9 cellular contexts compared by ENCODE assay signal in the genomic region with DNA sequence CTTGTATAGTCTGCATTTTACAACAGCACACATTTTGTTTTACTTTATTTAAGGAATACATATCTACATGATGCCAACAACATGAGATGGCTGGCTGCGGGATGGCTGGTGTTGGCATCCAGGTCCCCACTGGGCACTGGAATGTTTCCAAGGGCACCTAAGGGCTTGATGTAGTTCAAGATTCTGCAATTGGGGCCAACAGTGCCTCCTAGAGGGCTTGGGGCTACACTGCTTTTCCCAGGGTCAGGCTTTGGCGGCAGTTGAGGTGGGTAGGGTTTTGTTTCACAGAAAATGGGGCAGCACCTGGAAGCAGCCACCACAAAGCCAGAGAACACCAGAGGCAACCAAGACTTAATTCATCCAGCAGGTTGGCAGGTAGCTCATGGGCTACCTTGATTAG.
DNase-seq lines count a peak whose midpoint lies in the region; TF ChIP-seq lines count a peak whose summit lies in the region.
"Had no signal": no experiment of that assay in that cellular context is flagged by ENCODE, and none has a peak within 500 bp of the region (broad histone marks: within the 10 kb centered on the region; RNA-seq: fewer than 3 reads in every experiment).

No MANE protein-coding gene starts in this region.

- H3K18ac ChIP-seq in mesendoderm (ENCODE audit: low read length) = no peak overlapping the region

- TF ChIP-seq RAD21 in Ishikawa (IDR thresholded peaks at IDR 0.05; ENCODE audit: low read depth) = peak; percentile 74

- H3K9ac ChIP-seq in mesendoderm (ENCODE audit: low read length) = no peak overlapping the region

- H3K4me2 ChIP-seq in mesendoderm (ENCODE audit: low read length) = no peak overlapping the region

- H2BK15ac ChIP-seq in mesendoderm (replicated peaks; ENCODE audit: low read depth) = no peak overlapping the region

- no peak overlapping the region for H4K5ac ChIP-seq in mesendoderm (ENCODE audit: low read length)

- TF ChIP-seq POLR2A in adrenal gland (IDR thresholded peaks at IDR 0.05) = no peak

- H2BK5ac ChIP-seq in mesendoderm (ENCODE audit: low read length) = no peak overlapping the region

- no peak for TF ChIP-seq EP300 in Ishikawa (IDR thresholded peaks at IDR 0.05; ENCODE audit: borderline replicate concordance)

- H4K8ac ChIP-seq in mesendoderm (ENCODE audit: low read depth, low read length) = no peak overlapping the region

- intact Hi-C loops in adrenal gland (cut with DNase I) = no loop called here

- no peak overlapping the region for H3K23ac ChIP-seq in mesendoderm (ENCODE audit: low read length)

- H3K27ac ChIP-seq in adrenal gland = no peak overlapping the region
- no peak overlapping the region for H3K27ac ChIP-seq in mesendoderm (ENCODE audit: low read depth, low read length)
- H3K27ac ChIP-seq: SJCRH30 had no signal

- no peak overlapping the region for H2BK120ac ChIP-seq in mesendoderm (ENCODE audit: low read depth, low read length)

- WGBS in adrenal gland, 4 donors = 22 to 39% (median 26%) methylated on average over 2 of the region's 2 CpGs
- WGBS in mesendoderm (ENCODE audit: extremely low coverage, insufficient coverage, low lambda C conversion rate) = no CpG with 5 or more reads among the region's 2 CpGs

- H3K36me3 ChIP-seq in adrenal gland (replicated peaks in 1 of 2) (no peaks in the 10 kb centered on the region), mesendoderm (ENCODE audit: control insufficient read depth, insufficient read depth, low read length) (no peaks in the 10 kb centered on the region)
- H3K36me3 ChIP-seq: SJCRH30 had no signal

- no peaks in the 10 kb centered on the region for H3K9me3 ChIP-seq in adrenal gland (replicated peaks in 1 of 3)
- H3K9me3 ChIP-seq: SJCRH30 had no signal

- H3K79me1 ChIP-seq in mesendoderm (ENCODE audit: low read length) = no peaks in the 10 kb centered on the region

- peak; percentile 70 for DNase-seq in ELF-1 (ENCODE audit: low read depth, low spot score)
- peak in 3 of 7 donors; percentile 9 to 48 (median 16) for DNase-seq in adrenal gland
- DNase-seq in mesendoderm = peak; percentile 65
- DNase-seq in HCEC 1CT = no peak
- no peak for DNase-seq in globus pallidus (ENCODE audit: low spot score)
- DNase-seq in NCI-H2171 (lab: John Stamatoyannopoulos, UW) = no peak
- DNase-seq in dedifferentiated amniotic fluid mesenchymal stem cell (ENCODE audit: extremely low spot score) = no peak

- TF ChIP-seq CTCF in adrenal gland (IDR thresholded peaks at IDR 0.05) = peak in 5 of 6 experiments; percentile 11 to 38 (median 32)

- H2AK5ac ChIP-seq in mesendoderm (ENCODE audit: low read length) = no peak overlapping the region

- H3K27me3 ChIP-seq in adrenal gland (peaks cover 4% of the 10 kb centered on the region), mesendoderm (ENCODE audit: insufficient read depth, low read length, poor library complexity) (no peaks in the 10 kb centered on the region)
- H3K27me3 ChIP-seq: SJCRH30 had no signal

- H3K4me3 ChIP-seq in adrenal gland (no peak overlapping the region), mesendoderm (ENCODE audit: low read length) (no peak overlapping the region)
- H3K4me3 ChIP-seq: SJCRH30 had no signal

- H3K56ac ChIP-seq in mesendoderm (ENCODE audit: low read length) = no peak overlapping the region

- H3K4ac ChIP-seq in mesendoderm (ENCODE audit: low read depth, low read length) = no peak overlapping the region

- no peaks in the 10 kb centered on the region for H3K4me1 ChIP-seq in adrenal gland (replicated peaks in 1 of 2)
- no peaks in the 10 kb centered on the region for H3K4me1 ChIP-seq in mesendoderm (ENCODE audit: control insufficient read depth, low read depth, low read length)
- H3K4me1 ChIP-seq: SJCRH30 had no signal

- no peaks in the 10 kb centered on the region for H3K79me2 ChIP-seq in mesendoderm (ENCODE audit: control insufficient read depth, insufficient read depth, low read length)

TF ChIP-seq in Ishikawa, 13 proteins besides CTCF, POLR2A, EP300 and RAD21:
- TF ChIP-seq, protein P1, sequence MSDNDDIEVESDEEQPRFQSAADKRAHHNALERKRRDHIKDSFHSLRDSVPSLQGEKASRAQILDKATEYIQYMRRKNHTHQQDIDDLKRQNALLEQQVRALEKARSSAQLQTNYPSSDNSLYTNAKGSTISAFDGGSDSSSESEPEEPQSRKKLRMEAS (IDR thresholded peaks at IDR 0.05) = no peak
- peak; percentile 28; the same call in 1 of the 2 replicates for TF ChIP-seq NFIC (IDR thresholded peaks at IDR 0.05)
TF ChIP-seq in Ishikawa: peak in this region for 1.

Comparison
In these comparisons a context has a peak if more than half of its experiments do, and no peak if none do; other contexts are left out.
1. DNase-seq: peak in ELF-1 (single experiment) and mesendoderm (single experiment); none in HCEC 1CT (single experiment), globus pallidus (single experiment), NCI-H2171 (single experiment) and dedifferentiated amniotic fluid mesenchymal stem cell (single experiment).